15 cellular contexts compared by ENCODE assay signal in the genomic region with DNA sequence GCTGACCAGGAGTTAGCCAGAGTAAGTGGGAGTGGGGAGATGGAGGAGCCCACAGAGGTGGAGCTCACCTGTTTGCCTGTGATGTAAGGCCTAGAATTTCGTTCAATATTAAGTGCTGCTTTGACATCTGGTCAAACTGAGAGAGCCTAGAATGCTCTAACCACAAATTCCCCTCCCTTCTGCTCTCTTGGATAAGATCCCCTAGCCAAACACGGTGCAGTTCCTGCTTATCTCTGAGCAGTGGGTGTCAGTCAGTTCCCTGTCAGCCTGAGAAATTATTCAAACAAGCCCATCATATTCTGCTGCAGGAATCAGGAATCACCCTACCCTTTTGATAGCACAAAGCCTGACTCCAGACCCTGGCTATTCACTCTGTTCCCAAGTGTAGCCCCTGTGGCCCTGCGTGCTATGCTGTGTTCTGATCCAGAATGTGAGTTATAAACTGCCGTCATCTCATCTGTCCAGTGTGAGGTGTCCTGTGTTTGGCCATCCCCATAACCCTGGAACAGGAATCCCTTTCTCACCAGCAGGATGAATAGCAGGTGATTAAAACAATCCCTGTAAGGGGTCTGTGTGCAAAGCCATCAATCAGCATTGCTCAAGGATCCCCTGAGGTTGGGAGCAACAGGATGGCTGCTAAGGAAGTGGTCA.
"Had no signal": no experiment of that assay in that cellular context is flagged by ENCODE, and none has a peak within 500 bp of the region (broad histone marks: within the 10 kb centered on the region; RNA-seq: fewer than 3 reads in every experiment).

No MANE protein-coding gene starts in this region.

- H3K27me3 ChIP-seq: adrenal gland, esophagus squamous epithelium had no signal

- H3K4me2 ChIP-seq: smooth muscle cell had no signal

- H3K36me3 ChIP-seq: adrenal gland, esophagus squamous epithelium, heart right ventricle, left ventricle myocardium inferior, thoracic aorta, WERI-Rb-1 had no signal

- DNase-seq: activated CD4-positive, alpha-beta T cell treated with anti-CD3 and anti-CD28 coated beads for 1 hour; activated gamma-delta T cell; adrenal gland; cerebellar nuclear complex; effector CD4-positive, alpha-beta T cell; esophagus squamous epithelium; heart right ventricle; kidney glomerular epithelial cell; left ventricle myocardium inferior; mesenchymal stem cell; naive thymus-derived CD4-positive, alpha-beta T cell; stimulated activated CD4-positive, alpha-beta T cell treated with anti-CD3 and anti-CD28 coated beads, Interleukin-4, amount 100 ng/mL, for 1 hour; WERI-Rb-1 had no signal

- H3K27ac ChIP-seq: adrenal gland, esophagus squamous epithelium, heart right ventricle, left ventricle myocardium inferior, thoracic aorta, WERI-Rb-1 had no signal

- H3K4me1 ChIP-seq: adrenal gland, heart right ventricle, left ventricle myocardium inferior had no signal

- H3K4me3 ChIP-seq: adrenal gland, esophagus squamous epithelium, heart right ventricle, left ventricle myocardium inferior, smooth muscle cell, thoracic aorta had no signal
